In genomic region chr12:130281157-130281799, GRCh38 we compare ENCODE assay signal across 8 cellular contexts. TPM values are rescaled to one million over a fixed set of nuclear protein-coding genes. Genes with fewer than 3 reads are reported as not detected.
A peak's percentile ranks its signal among the peaks of the same experiment; 100 is the strongest.
DNase-seq lines count a peak whose midpoint lies in the region; ATAC-seq and TF ChIP-seq lines count a peak whose summit lies in the region.

No MANE protein-coding gene starts in this region.

- H3K9me3 ChIP-seq in DOHH2 (ENCODE audit: control insufficient read depth, insufficient read depth, low read length) (no peaks in the 10 kb centered on the region; the same call in 1 of the 2 replicates), NT2/D1 (ENCODE audit: insufficient read depth, low read length) (peaks cover 24% of the 10 kb centered on the region; the same call in 1 of the 2 replicates), colonic mucosa (no peaks in the 10 kb centered on the region)

- no peaks in the 10 kb centered on the region for H3K9me3 Mint-ChIP-seq in natural killer cell treated with Interleukin-12 subunit alpha and Interleukin-12 subunit beta and Interleukin-15 and Interleukin-18, amount 100 ng/mL, for 72 hours

- intact Hi-C loops in colonic mucosa (cut with DNase I) = no loop called here

- H3K4me3 Mint-ChIP-seq in natural killer cell treated with Interleukin-12 subunit alpha and Interleukin-12 subunit beta and Interleukin-15 and Interleukin-18, amount 100 ng/mL, for 72 hours = no peak overlapping the region

- H3K9ac ChIP-seq in NT2/D1 (ENCODE audit: insufficient read length, low read depth) (peak overlapping the region; percentile 16), colonic mucosa (ENCODE audit: low read depth in 2 of 2, low read length in 2 of 2) (no peak overlapping the region)

- H3K4me1 Mint-ChIP-seq in natural killer cell treated with Interleukin-12 subunit alpha and Interleukin-12 subunit beta and Interleukin-15 and Interleukin-18, amount 100 ng/mL, for 72 hours (ENCODE audit: low read depth in 2 of 2) = peaks cover 0 to 2% of the 10 kb centered on the region in 2 donors

- no peaks in the 10 kb centered on the region for H3K36me3 Mint-ChIP-seq in natural killer cell treated with Interleukin-12 subunit alpha and Interleukin-12 subunit beta and Interleukin-15 and Interleukin-18, amount 100 ng/mL, for 72 hours

- H3K27ac Mint-ChIP-seq in natural killer cell treated with Interleukin-12 subunit alpha and Interleukin-12 subunit beta and Interleukin-15 and Interleukin-18, amount 100 ng/mL, for 72 hours = no peak overlapping the region

- no peaks in the 10 kb centered on the region for H3F3A ChIP-seq in DOHH2 (ENCODE audit: control insufficient read depth, insufficient read depth)

- peak; percentile 71 for TF ChIP-seq CTCF in DOHH2 (IDR thresholded peaks at IDR 0.05; ENCODE audit: low read depth, low read length, poor library complexity, severe bottlenecking)
- peak; percentile 70 for TF ChIP-seq CTCF in colonic mucosa (IDR thresholded peaks at IDR 0.05)

- H3K27me3 Mint-ChIP-seq in natural killer cell treated with Interleukin-12 subunit alpha and Interleukin-12 subunit beta and Interleukin-15 and Interleukin-18, amount 100 ng/mL, for 72 hours = peaks cover 0 to 9% of the 10 kb centered on the region in 2 donors

- peak; percentile 51 for DNase-seq in NT2/D1 (ENCODE audit: low read depth, low spot score)
- no peak for DNase-seq in colonic mucosa
- peak; percentile 63 for DNase-seq in natural killer cell treated with Interleukin-12 subunit alpha and Interleukin-12 subunit beta and Interleukin-15 and Interleukin-18, amount 100 ng/mL, for 72 hours (ENCODE audit: low spot score)
- DNase-seq in NCI-H510A (lab: John Stamatoyannopoulos, UW) = no peak
- no peak for DNase-seq in NCI-H1105 treated with DMSO at 0.1 percent for 48 hours (lab: John Stamatoyannopoulos, UW)

- no peaks in the 10 kb centered on the region for H3K79me2 ChIP-seq in DOHH2 (ENCODE audit: control insufficient read depth, low read length)

- H4K20me1 ChIP-seq in DOHH2 (ENCODE audit: control insufficient read depth, insufficient read depth, low read depth, low read length) = no peaks in the 10 kb centered on the region

- no peak overlapping the region for H3K4me2 ChIP-seq in DOHH2 (ENCODE audit: low read length)

- no peaks in the 10 kb centered on the region for H3K9me2 ChIP-seq in DOHH2 (replicated peaks; ENCODE audit: control insufficient read depth, low read length)

- H3K4me1 ChIP-seq in DOHH2 (ENCODE audit: control insufficient read depth, low read length) (no peaks in the 10 kb centered on the region), NT2/D1 (ENCODE audit: insufficient read depth, insufficient read length) (no peaks in the 10 kb centered on the region), colonic mucosa (no peaks in the 10 kb centered on the region)

- H3K27ac ChIP-seq in DOHH2 (ENCODE audit: low read depth, low read length) (no peak overlapping the region), colonic mucosa (no peak overlapping the region)

- peak in 1 of 2 donors; percentile 61 for ATAC-seq in natural killer cell treated with Interleukin-12 subunit alpha and Interleukin-12 subunit beta and Interleukin-15 and Interleukin-18, amount 100 ng/mL, for 72 hours
- ATAC-seq in GM21360 (IDR thresholded peaks at IDR 0.05; ENCODE audit: unreplicated experiment) = no peak
- no peak for ATAC-seq in GM19455 (IDR thresholded peaks at IDR 0.05; ENCODE audit: unreplicated experiment)

- no peak overlapping the region for H3K4me3 ChIP-seq in DOHH2 (ENCODE audit: low read length)
- peak overlapping the region; percentile 19 for H3K4me3 ChIP-seq in NT2/D1 (ENCODE audit: insufficient read length, low read depth)
- no peak overlapping the region for H3K4me3 ChIP-seq in colonic mucosa

- no peaks in the 10 kb centered on the region for H3K36me3 ChIP-seq in DOHH2 (ENCODE audit: control insufficient read depth, low read length)
- H3K36me3 ChIP-seq in NT2/D1 (ENCODE audit: insufficient read depth, insufficient read length, low read length) = no peaks in the 10 kb centered on the region
- H3K36me3 ChIP-seq in colonic mucosa = no peaks in the 10 kb centered on the region

- H3K27me3 ChIP-seq in DOHH2 (ENCODE audit: control insufficient read depth, low read length) (no peaks in the 10 kb centered on the region), NT2/D1 (ENCODE audit: insufficient read depth, insufficient read length) (peaks cover 10% of the 10 kb centered on the region), colonic mucosa (no peaks in the 10 kb centered on the region)

RNA-seq across cellular contexts. Expression of gene PIWIL1, which starts 56.4 kb away (rescaled TPM):
- total RNA-seq in colonic mucosa = not detected
- total RNA-seq in natural killer cell treated with Interleukin-12 subunit alpha and Interleukin-12 subunit beta and Interleukin-15 and Interleukin-18, amount 100 ng/mL, for 72 hours = not detected

Comparison
In these comparisons a context has a peak if more than half of its experiments do, and no peak if none do; other contexts are left out.
1. DNase-seq: peak in NT2/D1 (single experiment) and natural killer cell treated with Interleukin-12 subunit alpha and Interleukin-12 subunit beta and Interleukin-15 and Interleukin-18, amount 100 ng/mL, for 72 hours (single experiment); none in colonic mucosa (single experiment), NCI-H510A (single experiment) and NCI-H1105 treated with DMSO at 0.1 percent for 48 hours (single experiment).